Comparison of ENCODE assay signal across 9 cellular contexts in the genomic region with DNA sequence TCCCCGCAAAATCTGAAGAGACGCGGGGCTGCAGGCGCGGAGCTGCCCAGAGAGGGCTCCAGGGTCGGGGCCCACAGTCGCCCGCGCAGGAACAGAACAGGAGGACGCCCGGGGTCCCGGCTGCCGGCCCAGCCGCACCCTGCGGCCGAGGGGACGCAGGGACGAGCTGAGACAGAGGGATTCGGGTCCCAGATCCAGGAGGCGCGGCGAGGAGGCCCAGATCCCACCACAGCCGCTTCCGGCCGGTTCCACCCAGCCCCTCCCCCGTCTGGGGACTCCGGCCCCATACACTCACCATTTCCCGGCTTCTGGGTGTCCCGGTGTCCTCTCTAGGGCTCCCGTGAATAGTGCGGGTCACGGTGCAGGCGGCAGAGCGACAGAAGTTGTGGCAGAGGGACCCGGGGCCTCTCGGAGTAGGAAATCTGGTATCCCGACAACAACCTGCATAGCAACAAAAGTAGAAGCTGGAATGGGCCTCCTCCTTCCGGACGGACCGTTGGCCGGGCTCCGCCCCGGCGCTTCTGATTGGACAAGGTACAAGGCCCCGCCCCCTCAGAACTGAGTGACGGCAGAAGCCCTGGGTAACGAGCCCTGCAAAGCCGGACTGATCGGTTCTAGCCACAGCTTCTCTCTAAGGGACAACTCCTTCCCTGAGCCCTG. TPM values are rescaled to one million over a fixed set of nuclear protein-coding genes. Genes with fewer than 3 reads are reported as not detected.
DNase-seq lines count a peak whose midpoint lies in the region; ATAC-seq, FAIRE-seq and TF ChIP-seq lines count a peak whose summit lies in the region.
"Had no signal": no experiment of that assay in that cellular context is flagged by ENCODE, and none has a peak within 500 bp of the region (broad histone marks: within the 10 kb centered on the region; RNA-seq: fewer than 3 reads in every experiment).

A gene (minus strand): TSS at position 466 of the 660 bp plus-strand sequence. CDS start 168 bp downstream, at position 298.

- ATAC-seq in HG03064 (IDR thresholded peaks at IDR 0.05; ENCODE audit: low read depth, unreplicated experiment): peak; percentile 83

- peak within 1 kb of the TSS; percentile 78 for H3K27ac ChIP-seq in WERI-Rb-1
- H3K27ac ChIP-seq in small intestine (ENCODE audit: low read depth in 1 of 2, low read length in 1 of 2): peak within 1 kb of the TSS; percentile 28 to 92

- peaks cover 14 to 17% (median 15%) of the 10 kb centered on the region in 3 donors for H3K36me3 Mint-ChIP-seq in immature natural killer cell

- peaks cover 1 to 10% (median 4%) of the 10 kb centered on the region in 3 donors for H3K27me3 Mint-ChIP-seq in immature natural killer cell (ENCODE audit: low read depth in 3 of 3)

- peak within 1 kb of the TSS; percentile 94 for H3K4me3 ChIP-seq in WERI-Rb-1 (ENCODE audit: low read depth, low read length)
- peak within 1 kb of the TSS; percentile 66 for H3K4me3 ChIP-seq in bronchial epithelial cell (ENCODE audit: low read depth, low read length)
- peak within 1 kb of the TSS; percentile 75 to 94 for H3K4me3 ChIP-seq in small intestine (ENCODE audit: low read depth in 1 of 2, low read length in 2 of 2)

- H3K27ac Mint-ChIP-seq in immature natural killer cell: peak within 1 kb of the TSS; percentile 63 to 87 (median 79)

- H3K9me3 Mint-ChIP-seq in immature natural killer cell: no peaks in the 10 kb centered on the region

- peaks cover 0 to 2% of the 10 kb centered on the region in 2 donors for H3K4me1 ChIP-seq in small intestine (ENCODE audit: control insufficient read depth in 2 of 2, insufficient read depth in 1 of 2, low read depth in 1 of 2, low read length in 1 of 2)

- TF ChIP-seq CTCF in WERI-Rb-1 (IDR thresholded peaks at IDR 0.05; ENCODE audit: low read depth, low read length) (no peak), bronchial epithelial cell (IDR thresholded peaks at IDR 0.05; ENCODE audit: insufficient read depth, low read length, severe bottlenecking) (no peak)

- H3K4me3 Mint-ChIP-seq in immature natural killer cell: peak within 1 kb of the TSS; percentile 85 to 98 (median 94)

- peak; percentile 69 for DNase-seq in SIG-M5 treated with dmso at 0.1 percent for 504 hours (lab: John Stamatoyannopoulos, UW; ENCODE audit: unreplicated experiment)
- no peak for DNase-seq in SIG-M5 (lab: John Stamatoyannopoulos, UW)
- DNase-seq in NCI-H2171 treated with DMSO at 0.1 percent for 48 hours (lab: John Stamatoyannopoulos, UW): peak; percentile 87
- DNase-seq in WERI-Rb-1: peak; percentile 98
- DNase-seq in bronchial epithelial cell (ENCODE audit: low read depth): peak; percentile 85
- peak; percentile 88 to 90 (median 89) for DNase-seq in immature natural killer cell
- DNase-seq in small intestine: peak; percentile 96

- FAIRE-seq in bronchial epithelial cell (lab: Jason Lieb, UNC) (no peak), small intestine (lab: Jason Lieb, UNC) (peak; percentile 19)
- FAIRE-seq: A204.1 had no signal

- H3K36me3 ChIP-seq in WERI-Rb-1 (peaks cover 66% of the 10 kb centered on the region), bronchial epithelial cell (ENCODE audit: control insufficient read depth, insufficient read depth, low read length) (no peaks in the 10 kb centered on the region), small intestine (ENCODE audit: control insufficient read depth in 2 of 2, insufficient read depth in 2 of 2, low read length in 2 of 2) (peaks cover 2 to 3% of the 10 kb centered on the region in 2 donors)

- WGBS in small intestine, 3 donors: 0% methylated on average over 42 to 49 of the region's 49 CpGs

- H3K27me3 ChIP-seq in WERI-Rb-1 (ENCODE audit: insufficient read depth, low read depth, severe bottlenecking): no peaks in the 10 kb centered on the region
- no peaks in the 10 kb centered on the region for H3K27me3 ChIP-seq in bronchial epithelial cell (ENCODE audit: control insufficient read depth, insufficient read depth, low read length)
- H3K27me3 ChIP-seq in small intestine (ENCODE audit: control insufficient read depth in 2 of 2, insufficient read depth in 2 of 2, low read length in 2 of 2): no peaks in the 10 kb centered on the region

- H3K4me1 Mint-ChIP-seq in immature natural killer cell: peaks cover 37 to 41% of the 10 kb centered on the region in 2 donors

- H3K9me3 ChIP-seq in WERI-Rb-1 (ENCODE audit: severe bottlenecking) (no peaks in the 10 kb centered on the region), small intestine (ENCODE audit: control insufficient read depth, low read depth) (no peaks in the 10 kb centered on the region)

RNA-seq across cellular contexts. Expression of the gene that starts here (rescaled TPM):
- total RNA-seq in bronchial epithelial cell: 3.2 and 5.2 TPM in 2 replicates
- polyA plus RNA-seq in immature natural killer cell: 1 to 10 TPM; 2.2 to 4.1 (median 2.4) TPM
- 1 to 10 TPM; 2.4 to 4.2 (median 2.8) TPM for polyA plus RNA-seq in small intestine
